18 cellular contexts compared by ENCODE assay signal in genomic region chr2:202768284-202768683, GRCh38.
DNase-seq lines count a peak whose midpoint lies in the region; ATAC-seq and TF ChIP-seq lines count a peak whose summit lies in the region.
"Had no signal": no experiment of that assay in that cellular context is flagged by ENCODE, and none has a peak within 500 bp of the region (broad histone marks: within the 10 kb centered on the region; RNA-seq: fewer than 3 reads in every experiment).

No MANE protein-coding gene starts in this region.

- peak overlapping the region; percentile 99 for H3K27ac ChIP-seq in SK-N-MC
- H3K27ac ChIP-seq: C4-2B had no signal

- no peaks in the 10 kb centered on the region; the same call in 1 of the 2 replicates for H3K36me3 ChIP-seq in SK-N-MC (ENCODE audit: insufficient read depth, low read length)
- H3K36me3 ChIP-seq: MG63 had no signal

- H3K4me3 Mint-ChIP-seq in activated T-cell treated with anti-CD3 and anti-CD28 coated beads, Interleukin-2, amount 50 U/mL, for 72 hours = peak overlapping the region in 1 of 2 donors; percentile 29
- H3K4me3 Mint-ChIP-seq in nephron progenitor cell = no peak overlapping the region

- no peak for TF ChIP-seq CTCF in nephron progenitor cell (IDR thresholded peaks at IDR 0.05)

- no peaks in the 10 kb centered on the region for H3K9me3 Mint-ChIP-seq in activated T-cell treated with anti-CD3 and anti-CD28 coated beads, Interleukin-2, amount 50 U/mL, for 72 hours
- H3K9me3 Mint-ChIP-seq in nephron progenitor cell = no peaks in the 10 kb centered on the region

- no peak overlapping the region for H3K9ac ChIP-seq in SK-N-MC (ENCODE audit: insufficient read length)

- intact Hi-C loops in left colon (cut with DNase I, micrococcal nuclease) = no loop called here

- peaks cover 0 to 1% of the 10 kb centered on the region in 2 donors for H3K36me3 Mint-ChIP-seq in activated T-cell treated with anti-CD3 and anti-CD28 coated beads, Interleukin-2, amount 50 U/mL, for 72 hours (ENCODE audit: insufficient read depth in 2 of 2)
- peaks cover 65% of the 10 kb centered on the region for H3K36me3 Mint-ChIP-seq in nephron progenitor cell (ENCODE audit: low read depth)

- DNase-seq in activated T-cell treated with anti-CD3 and anti-CD28 coated beads, Interleukin-2, amount 50 U/mL, for 72 hours = no peak
- no peak for DNase-seq in activated T-cell treated with anti-CD3 and anti-CD28 coated beads, Interleukin-2, amount 50 U/mL, for 48 hours
- DNase-seq in SK-N-MC (ENCODE audit: low read depth, low spot score) (no peak), left colon (no peak), nephron progenitor cell (no peak), NCI-H510A (lab: John Stamatoyannopoulos, UW) (no peak)
- DNase-seq: Caco-2, DMS153, EL, H7, IMR-90, Karpas-422, MG63, NCI-H1092, NCI-H146, NCI-H2081 treated with DMSO at 0.1 percent for 48 hours had no signal

- peaks cover 25% of the 10 kb centered on the region for H3K4me1 Mint-ChIP-seq in activated T-cell treated with anti-CD3 and anti-CD28 coated beads, Interleukin-2, amount 50 U/mL, for 72 hours (ENCODE audit: low read depth)
- no peaks in the 10 kb centered on the region for H3K4me1 Mint-ChIP-seq in nephron progenitor cell

- no peaks in the 10 kb centered on the region for H3K9me3 ChIP-seq in SK-N-MC (ENCODE audit: low read depth, low read length)
- H3K9me3 ChIP-seq: Caco-2, MG63 had no signal

- no peak overlapping the region for H3K4me3 ChIP-seq in SK-N-MC
- H3K4me3 ChIP-seq: MG63 had no signal

- H3K27ac Mint-ChIP-seq in activated T-cell treated with anti-CD3 and anti-CD28 coated beads, Interleukin-2, amount 50 U/mL, for 72 hours = peak overlapping the region; percentile 2
- H3K27ac Mint-ChIP-seq in nephron progenitor cell = peak overlapping the region; percentile 82

- no peak for ATAC-seq in activated T-cell treated with anti-CD3 and anti-CD28 coated beads, Interleukin-2, amount 50 U/mL, for 72 hours (replicated peaks in 1 of 2)
- ATAC-seq in left colon (peak; percentile 42), HG03159 (IDR thresholded peaks at IDR 0.05; ENCODE audit: unreplicated experiment) (no peak)

- H3K27me3 Mint-ChIP-seq in activated T-cell treated with anti-CD3 and anti-CD28 coated beads, Interleukin-2, amount 50 U/mL, for 72 hours (ENCODE audit: low read depth) = no peaks in the 10 kb centered on the region
- H3K27me3 Mint-ChIP-seq in nephron progenitor cell (ENCODE audit: low read depth, poor library complexity) = no peaks in the 10 kb centered on the region
